Comparison of ENCODE assay signal across 1 cellular context in genomic region chr1:56578664-56578962, GRCh38.
TF ChIP-seq lines count a peak whose summit lies in the region.

No MANE protein-coding gene starts in this region.

TF ChIP-seq in A549, 52 proteins besides CTCF, POLR2A, EP300 and RAD21 (continued from another document):
- TF ChIP-seq RCOR1 (IDR thresholded peaks at IDR 0.05; ENCODE audit: low read depth, low read length) (no peak), RARB (CRISPR knock-in tag; IDR thresholded peaks at IDR 0.05) (no peak), BHLHE40 (IDR thresholded peaks at IDR 0.05; ENCODE audit: low read depth, low read length) (no peak), SMC3 (IDR thresholded peaks at IDR 0.05) (no peak), MAZ (IDR thresholded peaks at IDR 0.05; ENCODE audit: borderline replicate concordance, low read depth, low read length) (no peak), KDM1A (IDR thresholded peaks at IDR 0.05; ENCODE audit: low read depth) (no peak), MAFK (IDR thresholded peaks at IDR 0.05; ENCODE audit: partially characterized antibody) (no peak), ESRRA (IDR thresholded peaks at IDR 0.05; ENCODE audit: borderline replicate concordance, low read length) (no peak), JUNB (IDR thresholded peaks at IDR 0.05) (no peak), TP53 (CRISPR knock-in tag; IDR thresholded peaks at IDR 0.05) (no peak), MYC (IDR thresholded peaks at IDR 0.05; ENCODE audit: borderline replicate concordance, low read length) (no peak), ZC3H11A (IDR thresholded peaks at IDR 0.05) (no peak), CHD4 (IDR thresholded peaks at IDR 0.05; ENCODE audit: borderline replicate concordance) (no peak)
- TF ChIP-seq, protein P1, sequence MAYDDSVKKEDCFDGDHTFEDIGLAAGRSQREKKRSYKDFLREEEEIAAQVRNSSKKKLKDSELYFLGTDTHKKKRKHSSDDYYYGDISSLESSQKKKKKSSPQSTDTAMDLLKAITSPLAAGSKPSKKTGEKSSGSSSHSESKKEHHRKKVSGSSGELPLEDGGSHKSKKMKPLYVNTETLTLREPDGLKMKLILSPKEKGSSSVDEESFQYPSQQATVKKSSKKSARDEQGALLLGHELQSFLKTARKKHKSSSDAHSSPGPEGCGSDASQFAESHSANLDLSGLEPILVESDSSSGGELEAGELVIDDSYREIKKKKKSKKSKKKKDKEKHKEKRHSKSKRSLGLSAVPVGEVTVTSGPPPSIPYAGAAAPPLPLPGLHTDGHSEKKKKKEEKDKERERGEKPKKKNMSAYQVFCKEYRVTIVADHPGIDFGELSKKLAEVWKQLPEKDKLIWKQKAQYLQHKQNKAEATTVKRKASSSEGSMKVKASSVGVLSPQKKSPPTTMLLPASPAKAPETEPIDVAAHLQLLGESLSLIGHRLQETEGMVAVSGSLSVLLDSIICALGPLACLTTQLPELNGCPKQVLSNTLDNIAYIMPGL (CRISPR knock-in tag; IDR thresholded peaks at IDR 0.05; ENCODE audit: borderline replicate concordance): no peak
- TF ChIP-seq, protein P2, sequence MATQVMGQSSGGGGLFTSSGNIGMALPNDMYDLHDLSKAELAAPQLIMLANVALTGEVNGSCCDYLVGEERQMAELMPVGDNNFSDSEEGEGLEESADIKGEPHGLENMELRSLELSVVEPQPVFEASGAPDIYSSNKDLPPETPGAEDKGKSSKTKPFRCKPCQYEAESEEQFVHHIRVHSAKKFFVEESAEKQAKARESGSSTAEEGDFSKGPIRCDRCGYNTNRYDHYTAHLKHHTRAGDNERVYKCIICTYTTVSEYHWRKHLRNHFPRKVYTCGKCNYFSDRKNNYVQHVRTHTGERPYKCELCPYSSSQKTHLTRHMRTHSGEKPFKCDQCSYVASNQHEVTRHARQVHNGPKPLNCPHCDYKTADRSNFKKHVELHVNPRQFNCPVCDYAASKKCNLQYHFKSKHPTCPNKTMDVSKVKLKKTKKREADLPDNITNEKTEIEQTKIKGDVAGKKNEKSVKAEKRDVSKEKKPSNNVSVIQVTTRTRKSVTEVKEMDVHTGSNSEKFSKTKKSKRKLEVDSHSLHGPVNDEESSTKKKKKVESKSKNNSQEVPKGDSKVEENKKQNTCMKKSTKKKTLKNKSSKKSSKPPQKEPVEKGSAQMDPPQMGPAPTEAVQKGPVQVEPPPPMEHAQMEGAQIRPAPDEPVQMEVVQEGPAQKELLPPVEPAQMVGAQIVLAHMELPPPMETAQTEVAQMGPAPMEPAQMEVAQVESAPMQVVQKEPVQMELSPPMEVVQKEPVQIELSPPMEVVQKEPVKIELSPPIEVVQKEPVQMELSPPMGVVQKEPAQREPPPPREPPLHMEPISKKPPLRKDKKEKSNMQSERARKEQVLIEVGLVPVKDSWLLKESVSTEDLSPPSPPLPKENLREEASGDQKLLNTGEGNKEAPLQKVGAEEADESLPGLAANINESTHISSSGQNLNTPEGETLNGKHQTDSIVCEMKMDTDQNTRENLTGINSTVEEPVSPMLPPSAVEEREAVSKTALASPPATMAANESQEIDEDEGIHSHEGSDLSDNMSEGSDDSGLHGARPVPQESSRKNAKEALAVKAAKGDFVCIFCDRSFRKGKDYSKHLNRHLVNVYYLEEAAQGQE (IDR thresholded peaks at IDR 0.05): no peak
